8 cellular contexts compared by ENCODE assay signal in genomic region chr6:6008114-6008647, GRCh38.
DNase-seq lines count a peak whose midpoint lies in the region; ATAC-seq and TF ChIP-seq lines count a peak whose summit lies in the region.

No MANE protein-coding gene starts in this region.

- peaks cover 61% of the 10 kb centered on the region for H3K27me3 ChIP-seq in muscle layer of duodenum (ENCODE audit: low read depth, low read length)

- H3K4me1 ChIP-seq in muscle layer of duodenum (ENCODE audit: control insufficient read depth in 1 of 2, insufficient read depth in 2 of 2, low read length in 2 of 2) = peaks cover 0 to 46% of the 10 kb centered on the region in 2 donors

- H3K27ac ChIP-seq in angular gyrus (ENCODE audit: low read depth, low read length) (peak overlapping the region; percentile 78), muscle layer of duodenum (ENCODE audit: low read length) (no peak overlapping the region)

- peak; percentile 9 for ATAC-seq in HG02943 (IDR thresholded peaks at IDR 0.05; ENCODE audit: low read depth, unreplicated experiment)

- H3K9me3 ChIP-seq in muscle layer of duodenum (ENCODE audit: control insufficient read depth in 1 of 2, low read length in 2 of 2) = no peaks in the 10 kb centered on the region

- peak overlapping the region; percentile 80 for H3K4me3 ChIP-seq in GM12865 (ENCODE audit: low read depth, low read length)
- H3K4me3 ChIP-seq in muscle layer of duodenum (ENCODE audit: low read depth in 1 of 2, low read length in 2 of 2) = peak overlapping the region; percentile 56 to 60

- no peak for TF ChIP-seq CTCF in GM12865 (IDR thresholded peaks at IDR 0.05; ENCODE audit: insufficient read depth, low read depth, low read length, missing control alignments)

- H3K36me3 ChIP-seq in muscle layer of duodenum (ENCODE audit: control insufficient read depth in 1 of 2, insufficient read depth in 2 of 2, low read length in 2 of 2) = no peaks in the 10 kb centered on the region

- DNase-seq in GM12865 (ENCODE audit: low read depth) (no peak), SKM-1 treated with dmso at 0.1 percent for 144 hours (lab: John Stamatoyannopoulos, UW; ENCODE audit: unreplicated experiment) (no peak), ecto neural progenitor cell (ENCODE audit: low spot score) (no peak), NCI-H2171 treated with DMSO at 0.1 percent for 48 hours (lab: John Stamatoyannopoulos, UW) (no peak)
- no peak for DNase-seq in NK-92 treated with Interleukin-12 subunit alpha and Interleukin-12 subunit beta, amount 100 ng/mL, for 24 hours (lab: John Stamatoyannopoulos, UW)
